ENCODE assay signal across 17 cellular contexts in genomic region chr1:238438296-238439275, GRCh38.
"Had no signal": no experiment of that assay in that cellular context is flagged by ENCODE, and none has a peak within 500 bp of the region (broad histone marks: within the 10 kb centered on the region; RNA-seq: fewer than 3 reads in every experiment).

No MANE protein-coding gene starts in this region.

- H3K9me3 ChIP-seq: left lung, pancreas, testis had no signal

- H3K4me1 ChIP-seq: left lung, pancreas, testis had no signal

- DNase-seq: activated CD4-positive, alpha-beta memory T cell treated with anti-CD3 and anti-CD28 coated beads, Interleukin-2, amount 10 ng/mL, durations not matched to agents 7 days and 5 days; activated CD4-positive, CD25-positive, alpha-beta regulatory T cell treated with anti-CD3 and anti-CD28 coated beads, Interleukin-2, amount 50 U/mL, for 72 hours; activated gamma-delta T cell; activated T-cell treated with anti-CD3 and anti-CD28 coated beads, Interleukin-2, amount 50 U/mL, for 48 hours; amygdala; brain microvascular endothelial cell; effector memory CD4-positive, alpha-beta T cell; erythroblast; hypothalamus; left lung; pancreas; stimulated activated CD4-positive, alpha-beta T cell treated with anti-CD3 and anti-CD28 coated beads, Interleukin-15, amount 100 ng/mL, for 24 hours; stimulated activated CD4-positive, alpha-beta T cell treated with anti-CD3 and anti-CD28 coated beads, Interleukin-4, amount 100 ng/mL, for 24 hours; testis had no signal

- H3K4me1 Mint-ChIP-seq: activated CD4-positive, alpha-beta memory T cell treated with anti-CD3 and anti-CD28 coated beads, Interleukin-2, amount 10 ng/mL, durations not matched to agents 7 days and 5 days; memory B cell had no signal

- FAIRE-seq: pancreas had no signal

- H3K36me3 Mint-ChIP-seq: activated naive CD8-positive, alpha-beta T cell; memory B cell had no signal

- H3K27ac Mint-ChIP-seq: activated CD4-positive, alpha-beta memory T cell treated with anti-CD3 and anti-CD28 coated beads, Interleukin-2, amount 10 ng/mL, durations not matched to agents 7 days and 5 days; activated naive CD8-positive, alpha-beta T cell; memory B cell; stimulated activated naive CD8-positive, alpha-beta T cell treated with anti-CD3 and anti-CD28 coated beads, Interleukin-15, Interleukin-2, amounts not matched to agents 100 ng/mL and 50 ng/mL, for 24 hours had no signal

- H3K4me3 ChIP-seq: left lung, pancreas, testis had no signal

- H3K36me3 ChIP-seq: brain microvascular endothelial cell, left lung, pancreas had no signal

- H3K27me3 ChIP-seq: brain microvascular endothelial cell, left lung, pancreas, testis had no signal

- H3K4me3 Mint-ChIP-seq: activated CD4-positive, alpha-beta memory T cell treated with anti-CD3 and anti-CD28 coated beads, Interleukin-2, amount 10 ng/mL, durations not matched to agents 7 days and 5 days; activated naive CD8-positive, alpha-beta T cell; memory B cell; stimulated activated naive CD8-positive, alpha-beta T cell treated with anti-CD3 and anti-CD28 coated beads, Interleukin-15, Interleukin-2, amounts not matched to agents 100 ng/mL and 50 ng/mL, for 24 hours had no signal

- H3K27me3 Mint-ChIP-seq: activated CD4-positive, alpha-beta memory T cell treated with anti-CD3 and anti-CD28 coated beads, Interleukin-2, amount 10 ng/mL, durations not matched to agents 7 days and 5 days; activated naive CD8-positive, alpha-beta T cell; memory B cell; stimulated activated naive CD8-positive, alpha-beta T cell treated with anti-CD3 and anti-CD28 coated beads, Interleukin-15, Interleukin-2, amounts not matched to agents 100 ng/mL and 50 ng/mL, for 24 hours had no signal

- H3K27ac ChIP-seq: brain microvascular endothelial cell, left lung, pancreas, testis had no signal
